In genomic region chr5:131877873-131878272, GRCh38 we compare ENCODE assay signal across 1 cellular context.
TF ChIP-seq lines count a peak whose summit lies in the region.

No MANE protein-coding gene starts in this region.

TF ChIP-seq in SK-N-SH, 30 proteins besides CTCF, POLR2A, EP300 and RAD21 (continued from another document):
- TF ChIP-seq ZBTB33 (IDR thresholded peaks at IDR 0.05; ENCODE audit: borderline replicate concordance, low read depth) (no peak), JUND (IDR thresholded peaks at IDR 0.05) (no peak), MXI1 (IDR thresholded peaks at IDR 0.05; ENCODE audit: low read depth, low read length) (no peak)
